15 cellular contexts compared by ENCODE assay signal in the genomic region with DNA sequence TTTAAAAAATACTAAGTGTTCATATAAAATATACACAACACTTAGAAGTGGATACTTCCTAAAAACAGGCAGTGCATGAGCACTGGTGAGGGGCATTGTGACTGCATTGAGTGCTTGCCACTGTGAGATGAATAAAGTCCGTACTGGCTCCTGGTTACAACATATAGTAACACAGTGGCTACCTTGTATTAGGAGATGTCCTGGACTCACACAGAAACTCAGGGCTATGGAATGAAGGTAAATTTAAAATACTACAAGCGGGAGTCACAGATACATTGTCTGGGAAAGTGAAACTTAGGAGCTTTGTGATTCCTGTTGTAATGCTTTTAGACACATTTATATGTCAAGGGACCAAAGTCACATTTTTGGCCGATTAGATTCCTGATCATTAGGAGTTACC. TPM values are rescaled to one million over a fixed set of nuclear protein-coding genes. Genes with fewer than 3 reads are reported as not detected.
DNase-seq lines count a peak whose midpoint lies in the region; ATAC-seq and TF ChIP-seq lines count a peak whose summit lies in the region.
"Had no signal": no experiment of that assay in that cellular context is flagged by ENCODE, and none has a peak within 500 bp of the region (broad histone marks: within the 10 kb centered on the region; RNA-seq: fewer than 3 reads in every experiment).

No MANE protein-coding gene starts in this region.

- no peak for DNase-seq in activated naive CD4-positive, alpha-beta T cell treated with anti-CD3 and anti-CD28 coated beads for 36 hours
- no peak for DNase-seq in activated naive CD4-positive, alpha-beta T cell (lab: John Stamatoyannopoulos, UW)
- DNase-seq in foreskin keratinocyte (peak; percentile 43 to 69), NCI-H1436 treated with DMSO at 0.1 percent for 48 hours (lab: John Stamatoyannopoulos, UW) (no peak), HAP-1 (ENCODE audit: low spot score in 2 of 2) (no peak)
- no peak for DNase-seq in stimulated activated effector memory CD8-positive, alpha-beta T cell treated with anti-CD3 and anti-CD28 coated beads, Interleukin-12 subunit alpha, Interleukin-12 subunit beta, amount 100 ng/mL, for 72 hours (ENCODE audit: low spot score in 2 of 2)
- DNase-seq: activated CD4-positive, CD25-positive, alpha-beta regulatory T cell treated with anti-CD3 and anti-CD28 coated beads, Interleukin-2, amount 50 U/mL, for 72 hours; anterior cingulate cortex; EL; NCI-H1092 treated with DMSO at 0.1 percent for 48 hours; NCI-H524 had no signal

- H3K36me3 Mint-ChIP-seq in activated naive CD4-positive, alpha-beta T cell treated with anti-CD3 and anti-CD28 coated beads for 36 hours (ENCODE audit: low read depth), result no peaks in the 10 kb centered on the region
- no peaks in the 10 kb centered on the region for H3K36me3 Mint-ChIP-seq in activated T-helper 17 cell treated with anti-CD3 and anti-CD28 coated beads, Interleukin-2, amount 50 U/mL, for 72 hours (ENCODE audit: low read depth)
- H3K36me3 Mint-ChIP-seq in stimulated activated effector memory CD8-positive, alpha-beta T cell treated with anti-CD3 and anti-CD28 coated beads, Interleukin-12 subunit alpha, Interleukin-12 subunit beta, amount 100 ng/mL, for 72 hours, result no peaks in the 10 kb centered on the region

- H3K9me3 Mint-ChIP-seq in activated naive CD4-positive, alpha-beta T cell treated with anti-CD3 and anti-CD28 coated beads for 36 hours, result peaks cover 6% of the 10 kb centered on the region
- H3K9me3 Mint-ChIP-seq in activated T-helper 17 cell treated with anti-CD3 and anti-CD28 coated beads, Interleukin-2, amount 50 U/mL, for 72 hours, result no peaks in the 10 kb centered on the region
- H3K9me3 Mint-ChIP-seq in stimulated activated effector memory CD8-positive, alpha-beta T cell treated with anti-CD3 and anti-CD28 coated beads, Interleukin-12 subunit alpha, Interleukin-12 subunit beta, amount 100 ng/mL, for 72 hours, result peaks cover 8% of the 10 kb centered on the region

- H3K4me3 Mint-ChIP-seq in activated naive CD4-positive, alpha-beta T cell treated with anti-CD3 and anti-CD28 coated beads for 36 hours, result peak overlapping the region; percentile 77
- peak overlapping the region; percentile 75 for H3K4me3 Mint-ChIP-seq in activated T-helper 17 cell treated with anti-CD3 and anti-CD28 coated beads, Interleukin-2, amount 50 U/mL, for 72 hours
- H3K4me3 Mint-ChIP-seq in stimulated activated effector memory CD8-positive, alpha-beta T cell treated with anti-CD3 and anti-CD28 coated beads, Interleukin-12 subunit alpha, Interleukin-12 subunit beta, amount 100 ng/mL, for 72 hours, result peak overlapping the region; percentile 76

- H3K9me3 ChIP-seq in HAP-1, result no peaks in the 10 kb centered on the region

- intact Hi-C loops in activated naive CD4-positive, alpha-beta T cell treated with anti-CD3 and anti-CD28 coated beads for 36 hours (cut with micrococcal nuclease), result loop anchor here (10.0 kb wide), 1 partner anchor 104 kb away; no protein-coding TSS in a partner anchor

- peak overlapping the region; percentile 100 for H3K27ac ChIP-seq in foreskin keratinocyte
- H3K27ac ChIP-seq: HL-60 had no signal

- in situ Hi-C loops in HAP-1 (cut with MboI; ENCODE audit: low sequenced_read_pairs), result no loop called here

- H3K4me3 ChIP-seq in HAP-1, result no peak overlapping the region

- peaks cover 12% of the 10 kb centered on the region for H3K4me1 Mint-ChIP-seq in activated naive CD4-positive, alpha-beta T cell treated with anti-CD3 and anti-CD28 coated beads for 36 hours (ENCODE audit: low read depth)
- H3K4me1 Mint-ChIP-seq in activated T-helper 17 cell treated with anti-CD3 and anti-CD28 coated beads, Interleukin-2, amount 50 U/mL, for 72 hours, result peaks cover 7% of the 10 kb centered on the region
- peaks cover 8% of the 10 kb centered on the region for H3K4me1 Mint-ChIP-seq in stimulated activated effector memory CD8-positive, alpha-beta T cell treated with anti-CD3 and anti-CD28 coated beads, Interleukin-12 subunit alpha, Interleukin-12 subunit beta, amount 100 ng/mL, for 72 hours

- H3K27me3 Mint-ChIP-seq in activated naive CD4-positive, alpha-beta T cell treated with anti-CD3 and anti-CD28 coated beads for 36 hours (ENCODE audit: low read depth), result peaks cover 14% of the 10 kb centered on the region
- peaks cover 21% of the 10 kb centered on the region for H3K27me3 Mint-ChIP-seq in activated T-helper 17 cell treated with anti-CD3 and anti-CD28 coated beads, Interleukin-2, amount 50 U/mL, for 72 hours

- CTCF ChIA-PET in activated naive CD4-positive, alpha-beta T cell treated with anti-CD3 and anti-CD28 coated beads for 36 hours (lab: Charles Lee), result interaction anchor here (1.0 to 1.6 kb wide), 3 partner anchors 8 to 43 kb away, joined by 3 read pairs; no protein-coding TSS in a partner anchor

- H3K36me3 ChIP-seq in HAP-1 (replicated peaks), result no peaks in the 10 kb centered on the region

- no peak for ATAC-seq in activated T-helper 17 cell treated with anti-CD3 and anti-CD28 coated beads, Interleukin-2, amount 50 U/mL, for 72 hours (replicated peaks)
- ATAC-seq in foreskin keratinocyte (peak; percentile 30), GM18870 (IDR thresholded peaks at IDR 0.05; ENCODE audit: unreplicated experiment) (no peak)
- ATAC-seq in stimulated activated effector memory CD8-positive, alpha-beta T cell treated with anti-CD3 and anti-CD28 coated beads, Interleukin-12 subunit alpha, Interleukin-12 subunit beta, amount 100 ng/mL, for 72 hours, result no peak

- TF ChIP-seq CTCF in foreskin keratinocyte (conservative IDR thresholded peaks at IDR 0.05), result no peak

- peaks cover 11% of the 10 kb centered on the region for H3K4me1 ChIP-seq in foreskin keratinocyte
- no peaks in the 10 kb centered on the region; the same call in 1 of the 2 replicates for H3K4me1 ChIP-seq in HAP-1

- H3K27me3 ChIP-seq in foreskin keratinocyte, result no peaks in the 10 kb centered on the region
- peaks cover 6% of the 10 kb centered on the region; the same call in 1 of the 2 replicates for H3K27me3 ChIP-seq in HAP-1 (ENCODE audit: low read depth)

- H3K27ac Mint-ChIP-seq in activated naive CD4-positive, alpha-beta T cell treated with anti-CD3 and anti-CD28 coated beads for 36 hours, result no peak overlapping the region
- no peak overlapping the region for H3K27ac Mint-ChIP-seq in activated T-helper 17 cell treated with anti-CD3 and anti-CD28 coated beads, Interleukin-2, amount 50 U/mL, for 72 hours
- H3K27ac Mint-ChIP-seq in stimulated activated effector memory CD8-positive, alpha-beta T cell treated with anti-CD3 and anti-CD28 coated beads, Interleukin-12 subunit alpha, Interleukin-12 subunit beta, amount 100 ng/mL, for 72 hours, result no peak overlapping the region

RNA-seq across cellular contexts. Expression of a gene that starts 36.5 kb away (rescaled TPM):
- total RNA-seq in activated naive CD4-positive, alpha-beta T cell treated with anti-CD3 and anti-CD28 coated beads for 36 hours, result under 1 TPM in 1 of 2 experiments, not detected in 1; 0.22 TPM
- 1 to 10 TPM in 1 of 2 donors, not detected in 1; 2.5 TPM for total RNA-seq in activated T-helper 17 cell treated with anti-CD3 and anti-CD28 coated beads, Interleukin-2, amount 50 U/mL, for 72 hours
- total RNA-seq in foreskin keratinocyte, result 1.7 and 2.5 TPM in 2 replicates
- 1.9 and 4.2 TPM in 2 replicates for polyA plus RNA-seq in foreskin keratinocyte
- polyA plus RNA-seq: endothelial cell of umbilical vein had no signal

Comparison
In these comparisons a context has a peak if more than half of its experiments do, and no peak if none do; other contexts are left out.
1. DNase-seq: peak in foreskin keratinocyte (2 of 2); none in activated naive CD4-positive, alpha-beta T cell treated with anti-CD3 and anti-CD28 coated beads for 36 hours (single experiment), activated naive CD4-positive, alpha-beta T cell (0 of 4), stimulated activated effector memory CD8-positive, alpha-beta T cell treated with anti-CD3 and anti-CD28 coated beads, Interleukin-12 subunit alpha, Interleukin-12 subunit beta, amount 100 ng/mL, for 72 hours (0 of 2), NCI-H1436 treated with DMSO at 0.1 percent for 48 hours (single experiment) and HAP-1 (0 of 2).
2. Peak in every context shown above with its lines, with median percentiles within 50 percentile points of each other: H3K4me3 Mint-ChIP-seq.